Comparison of ENCODE assay signal across 28 cellular contexts in genomic region chr11:90884181-90884580, GRCh38.
"Had no signal": no experiment of that assay in that cellular context is flagged by ENCODE, and none has a peak within 500 bp of the region (broad histone marks: within the 10 kb centered on the region; RNA-seq: fewer than 3 reads in every experiment).

No MANE protein-coding gene starts in this region.

- H3K27me3 ChIP-seq: ovary, stomach, suprapubic skin, tibial artery, upper lobe of right lung had no signal

- H3K27ac ChIP-seq: left ventricle myocardium inferior, ovary, prostate gland, skin epidermis, stomach, suprapubic skin, thoracic aorta, tibial artery, upper lobe of right lung had no signal

- H3K4me3 ChIP-seq: left ventricle myocardium inferior, lung, ovary, prostate gland, skin epidermis, stomach, suprapubic skin, thoracic aorta, tibial artery, upper lobe of right lung had no signal

- DNase-seq: hypothalamus; immature natural killer cell; left ventricle myocardium inferior; mesendoderm; naive thymus-derived CD4-positive, alpha-beta T cell; ovary; posterior cingulate gyrus; retina; right cardiac atrium; stimulated activated CD4-positive, alpha-beta T cell treated with anti-CD3 and anti-CD28 coated beads, Interleukin-12 subunit alpha, Interleukin-12 subunit beta, amount 100 ng/mL, for 4 hours; stimulated activated CD4-positive, alpha-beta T cell treated with anti-CD3 and anti-CD28 coated beads, Interleukin-15, amount 100 ng/mL, for 24 hours; stimulated activated CD4-positive, alpha-beta T cell treated with anti-CD3 and anti-CD28 coated beads, Interleukin-2, amount 100 ng/mL, for 24 hours; stimulated activated CD4-positive, alpha-beta T cell treated with anti-CD3 and anti-CD28 coated beads, Interleukin-4, amount 100 ng/mL, for 1 hour; stimulated activated naive B cell treated with anti-CD40 and anti-IgM and Interleukin-4, amounts not matched to agents 10 μg/mL and 1 μg/mL and 100 μg/mL, for 72 hours; stimulated activated naive CD8-positive, alpha-beta T cell treated with anti-CD3 and anti-CD28 coated beads, Interleukin-15, Interleukin-2, amounts not matched to agents 100 U/mL and 50 U/mL, for 24 hours; stomach; tibial artery; trophoblast cell; upper lobe of right lung had no signal

- H3K9me3 ChIP-seq: ovary, prostate gland, stomach, suprapubic skin, thoracic aorta, tibial artery, upper lobe of right lung had no signal

- FAIRE-seq: islet of Langerhans, urothelium cell line had no signal

- ATAC-seq: naive thymus-derived CD4-positive, alpha-beta T cell; natural killer cell treated with Interleukin-12 subunit alpha and Interleukin-12 subunit beta and Interleukin-15 and Interleukin-18, amount 100 ng/mL, for 72 hours; right cardiac atrium; sciatic nerve; stimulated activated naive B cell treated with anti-CD40 and anti-IgM and Interleukin-4, amounts not matched to agents 10 μg/mL and 1 μg/mL and 100 μg/mL, for 72 hours; stimulated activated naive CD8-positive, alpha-beta T cell treated with anti-CD3 and anti-CD28 coated beads, Interleukin-15, Interleukin-2, amounts not matched to agents 100 U/mL and 50 U/mL, for 24 hours; upper lobe of right lung had no signal

- H3K36me3 ChIP-seq: left ventricle myocardium inferior, ovary, prostate gland, stomach, suprapubic skin, thoracic aorta, tibial artery, upper lobe of right lung had no signal

- H3K4me1 ChIP-seq: left ventricle myocardium inferior, prostate gland, stomach, suprapubic skin, tibial artery, upper lobe of right lung had no signal
